ENCODE assay signal across 8 cellular contexts in the genomic region with DNA sequence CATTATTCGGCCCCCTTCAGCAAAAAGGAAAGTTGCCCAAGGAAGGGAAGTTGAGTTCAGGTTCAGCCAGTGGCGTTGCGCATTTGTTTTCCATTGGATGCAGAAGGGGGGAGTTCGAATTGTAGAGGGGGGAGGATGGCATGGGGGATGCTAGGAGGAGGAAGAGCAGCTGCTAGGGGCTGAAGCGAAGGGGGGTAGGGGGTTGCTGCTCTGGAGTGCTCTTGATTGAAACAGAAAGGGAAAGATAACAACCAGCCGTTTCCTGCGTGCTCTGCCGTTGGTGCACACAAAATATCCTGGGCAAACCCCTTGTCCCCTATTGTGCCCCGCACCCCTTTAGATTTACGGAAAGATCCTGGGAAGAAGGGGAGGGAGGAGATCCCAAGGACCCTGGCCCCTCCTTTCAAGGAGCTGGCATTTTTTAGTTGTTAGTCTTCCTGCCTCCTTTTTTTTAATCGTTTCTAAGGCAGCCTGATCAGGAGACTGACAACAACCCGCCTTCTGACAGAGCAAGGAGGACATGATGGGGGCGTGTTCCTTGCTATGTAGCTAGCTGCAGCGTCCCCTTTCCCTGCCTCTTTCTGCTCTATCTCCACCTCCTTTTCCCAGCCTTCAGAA. TPM values are rescaled to one million over a fixed set of nuclear protein-coding genes. Genes with fewer than 3 reads are reported as not detected.
DNase-seq lines count a peak whose midpoint lies in the region; ATAC-seq and TF ChIP-seq lines count a peak whose summit lies in the region.

No MANE protein-coding gene starts in this region.

- peak overlapping the region; percentile 93 for H3K4me3 Mint-ChIP-seq in activated T-helper 2 cell treated with anti-CD3 and anti-CD28 coated beads, Interferon-gamma antibody, Interleukin-2, Interleukin-4, amounts not matched to agents 10 μg/mL and 5 μg/mL and 100 μg/mL, durations not matched to agents 14 hours and 24 hours and 36 hours (ENCODE audit: low read depth)
- peak overlapping the region; percentile 95 for H3K4me3 Mint-ChIP-seq in neural crest cell

- peaks cover 26% of the 10 kb centered on the region for H3K36me3 Mint-ChIP-seq in activated T-helper 2 cell treated with anti-CD3 and anti-CD28 coated beads, Interferon-gamma antibody, Interleukin-2, Interleukin-4, amounts not matched to agents 10 μg/mL and 5 μg/mL and 100 μg/mL, durations not matched to agents 14 hours and 24 hours and 36 hours (ENCODE audit: low read depth)
- H3K36me3 Mint-ChIP-seq in neural crest cell (ENCODE audit: low read depth), result no peaks in the 10 kb centered on the region

- peak overlapping the region; percentile 96 for H3K9ac ChIP-seq in OCI-LY3 (ENCODE audit: low read length)

- no peaks in the 10 kb centered on the region for H3K9me3 Mint-ChIP-seq in activated T-helper 2 cell treated with anti-CD3 and anti-CD28 coated beads, Interferon-gamma antibody, Interleukin-2, Interleukin-4, amounts not matched to agents 10 μg/mL and 5 μg/mL and 100 μg/mL, durations not matched to agents 14 hours and 24 hours and 36 hours
- no peaks in the 10 kb centered on the region for H3K9me3 Mint-ChIP-seq in neural crest cell

- peaks cover 71% of the 10 kb centered on the region for H3K79me2 ChIP-seq in OCI-LY3 (ENCODE audit: low read length)

- TF ChIP-seq CTCF in BE2C (IDR thresholded peaks at IDR 0.05; ENCODE audit: low read depth, low read length) (no peak; the same call in 1 of the 2 replicates), GM20000 (IDR thresholded peaks at IDR 0.05; ENCODE audit: extremely low read depth, missing control alignments) (no peak), OCI-LY3 (IDR thresholded peaks at IDR 0.05; ENCODE audit: low read depth, low read length) (no peak), neural crest cell (conservative IDR thresholded peaks at IDR 0.05) (no peak)

- peaks cover 59% of the 10 kb centered on the region for H4K20me1 ChIP-seq in OCI-LY3 (ENCODE audit: insufficient read depth, low read length)

- ATAC-seq in HG02973 (IDR thresholded peaks at IDR 0.05; ENCODE audit: unreplicated experiment), result no peak

- H3K4me1 Mint-ChIP-seq in activated T-helper 2 cell treated with anti-CD3 and anti-CD28 coated beads, Interferon-gamma antibody, Interleukin-2, Interleukin-4, amounts not matched to agents 10 μg/mL and 5 μg/mL and 100 μg/mL, durations not matched to agents 14 hours and 24 hours and 36 hours (ENCODE audit: low read depth), result peaks cover 62% of the 10 kb centered on the region
- peaks cover 80% of the 10 kb centered on the region for H3K4me1 Mint-ChIP-seq in neural crest cell

- peak overlapping the region; percentile 91 for H3K4me2 ChIP-seq in OCI-LY3 (ENCODE audit: low read length)

- no peaks in the 10 kb centered on the region for H3K27me3 Mint-ChIP-seq in activated T-helper 2 cell treated with anti-CD3 and anti-CD28 coated beads, Interferon-gamma antibody, Interleukin-2, Interleukin-4, amounts not matched to agents 10 μg/mL and 5 μg/mL and 100 μg/mL, durations not matched to agents 14 hours and 24 hours and 36 hours (ENCODE audit: low read depth)
- no peaks in the 10 kb centered on the region for H3K27me3 Mint-ChIP-seq in neural crest cell (ENCODE audit: low read depth)

- peak; percentile 67 for DNase-seq in BE2C
- peak; percentile 68 for DNase-seq in GM20000 (ENCODE audit: low spot score)
- DNase-seq in activated T-helper 2 cell treated with anti-CD3 and anti-CD28 coated beads, Interferon-gamma antibody, Interleukin-2, Interleukin-4, amounts not matched to agents 10 μg/mL and 5 μg/mL and 100 μg/mL, durations not matched to agents 14 hours and 24 hours and 36 hours (ENCODE audit: low spot score), result peak; percentile 52
- DNase-seq in fibroblast of peridontal ligament (ENCODE audit: extremely low read depth), result peak; percentile 82
- DNase-seq in neural crest cell (ENCODE audit: low read depth, low spot score), result peak; percentile 33

- H3K27ac ChIP-seq in OCI-LY3 (ENCODE audit: low read length) (peak overlapping the region; percentile 71), thymus (ENCODE audit: low read depth) (peak overlapping the region; percentile 91)

- H3K27me3 ChIP-seq in BE2C (no peaks in the 10 kb centered on the region), OCI-LY3 (ENCODE audit: low read depth, low read length) (no peaks in the 10 kb centered on the region), thymus (ENCODE audit: control insufficient read depth, insufficient read depth) (no peaks in the 10 kb centered on the region)

- under 1% methylated on average over 14 of the region's 14 CpGs for WGBS in thymus

- peak overlapping the region; percentile 86 for H3K4me3 ChIP-seq in BE2C (ENCODE audit: low read depth, low read length)
- peak overlapping the region; percentile 93 for H3K4me3 ChIP-seq in OCI-LY3 (ENCODE audit: low read length)
- peak overlapping the region; percentile 95 for H3K4me3 ChIP-seq in thymus (ENCODE audit: low read length)

- H3K27ac Mint-ChIP-seq in activated T-helper 2 cell treated with anti-CD3 and anti-CD28 coated beads, Interferon-gamma antibody, Interleukin-2, Interleukin-4, amounts not matched to agents 10 μg/mL and 5 μg/mL and 100 μg/mL, durations not matched to agents 14 hours and 24 hours and 36 hours, result peak overlapping the region; percentile 89
- peak overlapping the region; percentile 74 for H3K27ac Mint-ChIP-seq in neural crest cell (ENCODE audit: unreplicated experiment)

- H3K4me1 ChIP-seq in BE2C, result peaks cover 3% of the 10 kb centered on the region
- H3K4me1 ChIP-seq in OCI-LY3 (ENCODE audit: low read length), result peaks cover 52% of the 10 kb centered on the region
- peaks cover 14% of the 10 kb centered on the region for H3K4me1 ChIP-seq in thymus (ENCODE audit: control insufficient read depth, insufficient read depth, low read length)

- intact Hi-C loops in activated T-helper 2 cell treated with anti-CD3 and anti-CD28 coated beads, Interferon-gamma antibody, Interleukin-2, Interleukin-4, amounts not matched to agents 10 μg/mL and 5 μg/mL and 100 μg/mL, durations not matched to agents 14 hours and 24 hours and 36 hours (cut with micrococcal nuclease), result loop anchor here (1.0 to 5.0 kb wide), 3 partner anchors 10 to 134 kb away; a partner anchor contains a TSS

- H3K9me3 ChIP-seq in BE2C, result no peaks in the 10 kb centered on the region
- H3K9me3 ChIP-seq in OCI-LY3 (ENCODE audit: insufficient read depth, low read length), result no peaks in the 10 kb centered on the region
- H3K9me3 ChIP-seq in thymus (ENCODE audit: control insufficient read depth), result no peaks in the 10 kb centered on the region

- H2AFZ ChIP-seq in OCI-LY3 (ENCODE audit: low read depth, low read length), result no peak overlapping the region

- H3K36me3 ChIP-seq in BE2C (peaks cover 3% of the 10 kb centered on the region), OCI-LY3 (replicated peaks; ENCODE audit: low read depth, low read length) (peaks cover 5% of the 10 kb centered on the region), thymus (ENCODE audit: control insufficient read depth, insufficient read depth) (no peaks in the 10 kb centered on the region)

RNA-seq across cellular contexts. Expression of a gene that starts 2.1 kb away (rescaled TPM):
- 98.7 TPM for polyA plus RNA-seq in BE2C (2012; ENCODE audit: insufficient read depth, insufficient read length, low read depth)
- total RNA-seq in activated T-helper 2 cell treated with anti-CD3 and anti-CD28 coated beads, Interferon-gamma antibody, Interleukin-2, Interleukin-4, amounts not matched to agents 10 μg/mL and 5 μg/mL and 100 μg/mL, durations not matched to agents 14 hours and 24 hours and 36 hours, result 61.6 and 64.2 TPM in 2 replicates
- 78.8 and 86.3 TPM in 2 replicates for total RNA-seq in neural crest cell
- 11.4 TPM for polyA plus RNA-seq in thymus

RNA-seq across cellular contexts. Expression of a gene that starts 37.0 kb away (rescaled TPM):
- 599 TPM for polyA plus RNA-seq in BE2C (2012; ENCODE audit: insufficient read depth, insufficient read length, low read depth)
- total RNA-seq in activated T-helper 2 cell treated with anti-CD3 and anti-CD28 coated beads, Interferon-gamma antibody, Interleukin-2, Interleukin-4, amounts not matched to agents 10 μg/mL and 5 μg/mL and 100 μg/mL, durations not matched to agents 14 hours and 24 hours and 36 hours, result 237 and 266 TPM in 2 replicates
- total RNA-seq in neural crest cell, result 227 and 233 TPM in 2 replicates
- 371 TPM for polyA plus RNA-seq in thymus
